13 cellular contexts compared by ENCODE assay signal in the genomic region with DNA sequence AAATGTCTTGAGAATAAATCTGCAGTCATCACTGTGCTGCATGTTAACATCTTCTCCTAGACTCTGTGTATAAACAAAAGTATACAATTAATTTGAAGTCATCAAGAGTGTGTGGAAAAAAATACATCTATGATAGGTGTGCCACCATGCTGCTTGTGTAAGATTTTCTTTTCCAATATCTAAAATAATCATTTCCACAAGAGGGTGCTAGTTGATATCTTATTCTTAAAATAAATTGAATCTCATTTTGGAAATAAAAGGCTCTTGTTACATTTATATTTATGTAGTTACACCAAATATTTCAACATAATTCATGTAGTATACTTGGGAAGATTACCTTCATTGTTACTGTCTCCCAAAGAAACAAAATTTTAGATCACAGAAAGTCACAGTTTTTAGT. TPM values are rescaled to one million over a fixed set of nuclear protein-coding genes. Genes with fewer than 3 reads are reported as not detected.
DNase-seq lines count a peak whose midpoint lies in the region; ATAC-seq and TF ChIP-seq lines count a peak whose summit lies in the region.
"Had no signal": no experiment of that assay in that cellular context is flagged by ENCODE, and none has a peak within 500 bp of the region (broad histone marks: within the 10 kb centered on the region; RNA-seq: fewer than 3 reads in every experiment).

No MANE protein-coding gene starts in this region.

- H3K27me3 ChIP-seq in mesenchymal stem cell (ENCODE audit: control insufficient read depth in 1 of 2, insufficient read depth in 1 of 2, low read length in 2 of 2) (no peaks in the 10 kb centered on the region), psoas muscle (ENCODE audit: insufficient read depth in 3 of 3, low read length in 2 of 3) (no peaks in the 10 kb centered on the region)

- H3K4me3 ChIP-seq in Jurkat, Clone E6-1 (ENCODE audit: low read length) = no peak overlapping the region
- H3K4me3 ChIP-seq in WI38 (ENCODE audit: low read depth, low read length) (no peak overlapping the region), mesenchymal stem cell (ENCODE audit: insufficient read depth in 1 of 2, low read depth in 1 of 2, low read length in 2 of 2) (no peak overlapping the region), psoas muscle (no peak overlapping the region)

- H2BK12ac ChIP-seq in mesenchymal stem cell (ENCODE audit: low read length in 2 of 2) = no peak overlapping the region

- ATAC-seq in GM21717 (IDR thresholded peaks at IDR 0.05; ENCODE audit: unreplicated experiment) = no peak
- ATAC-seq in psoas muscle = no peak
- ATAC-seq: activated T-helper 17 cell treated with anti-CD3 and anti-CD28 coated beads, Interleukin-2, amount 50 U/mL, for 72 hours; stimulated activated effector memory CD8-positive, alpha-beta T cell treated with anti-CD3 and anti-CD28 coated beads, Interleukin-12 subunit alpha, Interleukin-12 subunit beta, amount 100 ng/mL, for 72 hours; WTC11 had no signal

- H3K23ac ChIP-seq in mesenchymal stem cell (ENCODE audit: low read length in 2 of 2) = no peak overlapping the region

- no peak overlapping the region for H3K9ac ChIP-seq in mesenchymal stem cell (ENCODE audit: low read length)

- no peak overlapping the region for H4K8ac ChIP-seq in mesenchymal stem cell (ENCODE audit: low read length)

- H3K4me1 ChIP-seq in mesenchymal stem cell (ENCODE audit: control insufficient read depth, insufficient read depth, low read depth, low read length) (peaks cover 2% of the 10 kb centered on the region), psoas muscle (no peaks in the 10 kb centered on the region)

- no peak overlapping the region for H3K27ac ChIP-seq in mesenchymal stem cell (ENCODE audit: low read length, poor library complexity, severe bottlenecking)
- H3K27ac ChIP-seq in psoas muscle = no peak overlapping the region

- H4K91ac ChIP-seq in mesenchymal stem cell (ENCODE audit: low read length) = no peak overlapping the region

- DNase-seq in AML-193 (lab: John Stamatoyannopoulos, UW) (peak; percentile 10 to 13), mesenchymal stem cell (peak; percentile 13), C1 segment of cervical spinal cord (lab: John Stamatoyannopoulos, UW) (no peak), NCI-H1417 treated with DMSO at 0.1 percent for 48 hours (lab: John Stamatoyannopoulos, UW) (no peak), psoas muscle (no peak)
- peak; percentile 17 for DNase-seq in Jurkat, Clone E6-1 (ENCODE audit: low read depth, low spot score)
- DNase-seq: cortex of kidney, NCI-H1092 treated with DMSO at 0.1 percent for 48 hours had no signal

- peak; percentile 5; the same call in 1 of the 2 replicates for TF ChIP-seq CTCF in WI38 (IDR thresholded peaks at IDR 0.05; ENCODE audit: low read depth, low read length)
- TF ChIP-seq CTCF in psoas muscle (IDR thresholded peaks at IDR 0.05) = no peak

- no peak overlapping the region for H2BK5ac ChIP-seq in mesenchymal stem cell (ENCODE audit: low read depth, low read length, poor library complexity, severe bottlenecking)

- no peaks in the 10 kb centered on the region for H3K9me3 ChIP-seq in mesenchymal stem cell (ENCODE audit: control insufficient read depth, low read length)
- H3K9me3 ChIP-seq in psoas muscle = no peaks in the 10 kb centered on the region

- H3K14ac ChIP-seq in mesenchymal stem cell (ENCODE audit: low read length in 2 of 2) = no peak overlapping the region

- no peak overlapping the region for H2AK5ac ChIP-seq in mesenchymal stem cell (ENCODE audit: low read length, severe bottlenecking)

- no peak overlapping the region for H3K18ac ChIP-seq in mesenchymal stem cell (ENCODE audit: low read depth in 1 of 2, low read length in 2 of 2)

- H3K79me1 ChIP-seq in mesenchymal stem cell (replicated peaks; ENCODE audit: low read length, poor library complexity, severe bottlenecking) = no peaks in the 10 kb centered on the region

- H2BK120ac ChIP-seq in mesenchymal stem cell (ENCODE audit: low read depth, low read length) = no peak overlapping the region

- H2BK15ac ChIP-seq in mesenchymal stem cell (ENCODE audit: low read depth, poor library complexity, severe bottlenecking) = no peak overlapping the region

- H2AFZ ChIP-seq in mesenchymal stem cell (ENCODE audit: low read depth, low read length) = no peak overlapping the region

- H3K4ac ChIP-seq in mesenchymal stem cell (ENCODE audit: low read depth in 1 of 2, low read length in 2 of 2) = no peak overlapping the region

- intact Hi-C loops in psoas muscle (cut with DNase I) = loop anchor here in 1 of 2 donors (10.0 kb wide), 1 partner anchor 311 kb away; no protein-coding TSS in a partner anchor

- H3K4me2 ChIP-seq in mesenchymal stem cell (ENCODE audit: low read length, poor library complexity, severe bottlenecking) = no peak overlapping the region

- H3K36me3 ChIP-seq in mesenchymal stem cell (ENCODE audit: control insufficient read depth in 1 of 2, insufficient read depth in 2 of 2, low read depth in 1 of 2, low read length in 2 of 2) (no peaks in the 10 kb centered on the region), psoas muscle (ENCODE audit: insufficient read depth in 1 of 2, low read depth in 1 of 2) (no peaks in the 10 kb centered on the region)

RNA-seq across cellular contexts. Expression of a gene that starts 14.1 kb away (rescaled TPM):
- polyA plus RNA-seq in Jurkat, Clone E6-1 (2012; ENCODE audit: insufficient read depth, insufficient read length) = 72.4 TPM
- polyA plus RNA-seq in mesenchymal stem cell (2013, experiment 1 of 2) = 38.0 TPM
- polyA plus RNA-seq in mesenchymal stem cell (2013, experiment 2 of 2) = 38.0 TPM
- 10 to 100 TPM; 38.8 to 46.7 (median 42.0) TPM for total RNA-seq in psoas muscle
- polyA plus RNA-seq in psoas muscle = 10 to 100 TPM; 47.1 to 73.9 (median 56.0) TPM

Comparison
In these comparisons a context has a peak if more than half of its experiments do, and no peak if none do; other contexts are left out.
1. DNase-seq: peak in AML-193 (2 of 2), Jurkat, Clone E6-1 (single experiment) and mesenchymal stem cell (single experiment); none in C1 segment of cervical spinal cord (0 of 14), NCI-H1417 treated with DMSO at 0.1 percent for 48 hours (single experiment) and psoas muscle (0 of 2).